9 cellular contexts compared by ENCODE assay signal in genomic region chr1:219189021-219189824, GRCh38. TPM values are rescaled to one million over a fixed set of nuclear protein-coding genes. Genes with fewer than 3 reads are reported as not detected.
A peak's percentile ranks its signal among the peaks of the same experiment; 100 is the strongest.
DNase-seq lines count a peak whose midpoint lies in the region; ATAC-seq, FAIRE-seq and TF ChIP-seq lines count a peak whose summit lies in the region.
"Had no signal": no experiment of that assay in that cellular context is flagged by ENCODE, and none has a peak within 500 bp of the region (broad histone marks: within the 10 kb centered on the region; RNA-seq: fewer than 3 reads in every experiment).

No MANE protein-coding gene starts in this region.

- no peak for FAIRE-seq in HTR-8/SVneo (lab: Jason Lieb, UNC)

- no peaks in the 10 kb centered on the region for H3K27me3 Mint-ChIP-seq in osteocyte (ENCODE audit: unreplicated experiment)
- H3K27me3 Mint-ChIP-seq in T-cell: no peaks in the 10 kb centered on the region

- no peaks in the 10 kb centered on the region for H3K36me3 ChIP-seq in breast epithelium

- no peaks in the 10 kb centered on the region for H3K9me3 ChIP-seq in breast epithelium

- TF ChIP-seq POLR2A in breast epithelium (IDR thresholded peaks at IDR 0.05): no peak

- ATAC-seq in GM19452 (IDR thresholded peaks at IDR 0.05; ENCODE audit: unreplicated experiment) (peak; percentile 67), HG03432 (IDR thresholded peaks at IDR 0.05; ENCODE audit: unreplicated experiment) (peak; percentile 77), T-cell (replicated peaks in 1 of 4) (no peak)

- peak overlapping the region; percentile 31 to 53 for H3K27ac ChIP-seq in breast epithelium
- H3K27ac ChIP-seq: HL-60 had no signal

- no peak overlapping the region for H3K4me3 ChIP-seq in breast epithelium

- H3K27ac Mint-ChIP-seq in osteocyte (ENCODE audit: unreplicated experiment): peak overlapping the region; percentile 19
- H3K27ac Mint-ChIP-seq in T-cell: no peak overlapping the region

- H3K9me3 Mint-ChIP-seq in osteocyte (ENCODE audit: unreplicated experiment) (peaks cover 11% of the 10 kb centered on the region), T-cell (no peaks in the 10 kb centered on the region)

- peaks cover 32% of the 10 kb centered on the region for H3K36me3 Mint-ChIP-seq in osteocyte (ENCODE audit: unreplicated experiment)
- peaks cover 48% of the 10 kb centered on the region for H3K36me3 Mint-ChIP-seq in T-cell

- CTCF ChIA-PET in T-cell (lab: Charles Lee): interaction anchor here in 1 of 2 donors (0.6 to 1.1 kb wide), 2 partner anchors 14 to 22 kb away, joined by 3 read pairs; no protein-coding TSS in a partner anchor

- H3K27me3 ChIP-seq in breast epithelium: no peaks in the 10 kb centered on the region

- H3K4me1 Mint-ChIP-seq in osteocyte (ENCODE audit: unreplicated experiment) (peaks cover 20% of the 10 kb centered on the region), T-cell (peaks cover 28 to 43% (median 30%) of the 10 kb centered on the region in 3 donors)

- peak; percentile 52 for DNase-seq in CD1c-positive myeloid dendritic cell (ENCODE audit: extremely low spot score)
- no peak for DNase-seq in breast epithelium (ENCODE audit: low spot score in 2 of 2)
- DNase-seq in osteocyte (ENCODE audit: extremely low spot score, unreplicated experiment): no peak
- no peak for DNase-seq in NCI-H128 (lab: John Stamatoyannopoulos, UW; ENCODE audit: unreplicated experiment)
- no peak for DNase-seq in HTR-8/SVneo (ENCODE audit: insufficient read length, low spot score)
- DNase-seq in T-cell: no peak

- no peak overlapping the region for H3K4me3 Mint-ChIP-seq in osteocyte (ENCODE audit: unreplicated experiment)
- H3K4me3 Mint-ChIP-seq in T-cell: no peak overlapping the region

- POLR2A ChIA-PET in T-cell (lab: Charles Lee): interaction anchor here in 1 of 2 donors (0.6 kb wide), 1 partner anchor 13 kb away, joined by 4 read pairs; no protein-coding TSS in a partner anchor

- no peak for TF ChIP-seq CTCF in breast epithelium (IDR thresholded peaks at IDR 0.05)
- no peak for TF ChIP-seq CTCF in osteocyte (IDR thresholded peaks at IDR 0.05)

- no peaks in the 10 kb centered on the region for H3K4me1 ChIP-seq in breast epithelium

- intact Hi-C loops in breast epithelium (cut with DNase I; ENCODE audit: low total_unique reads): no loop called here

RNA-seq across cellular contexts. Expression of gene LYPLAL1, which starts 15.5 kb away (rescaled TPM):
- total RNA-seq in breast epithelium (10 to 100 TPM; 21.0 to 40.0 (median 29.9) TPM), osteocyte (16.0 and 16.9 TPM in 2 replicates), T-cell (10 to 100 TPM; 14.2 to 19.4 (median 18.3) TPM)

Comparison
In these comparisons a context has a peak if more than half of its experiments do, and no peak if none do; other contexts are left out.
1. ATAC-seq: peak in GM19452 (single experiment) and HG03432 (single experiment); none in T-cell (0 of 4).